In genomic region chr2:191835539-191836350, GRCh38 we compare ENCODE assay signal across 1 cellular context.
A peak's percentile ranks its signal among the peaks of the same experiment; 100 is the strongest.
TF ChIP-seq lines count a peak whose summit lies in the region.

No MANE protein-coding gene starts in this region.

TF ChIP-seq in K562, 482 proteins besides CTCF, POLR2A, EP300 and RAD21 (continued from another document and continues in another):
- TF ChIP-seq ARID3B (CRISPR knock-in tag; IDR thresholded peaks at IDR 0.05; ENCODE audit: borderline replicate concordance) (no peak), TEAD2 (tag; IDR thresholded peaks at IDR 0.05) (no peak), ZNF696 (CRISPR knock-in tag; conservative IDR thresholded peaks at IDR 0.05) (no peak), ZFPM2 (CRISPR knock-in tag; IDR thresholded peaks at IDR 0.05) (no peak), FOXA1 (IDR thresholded peaks at IDR 0.05; ENCODE audit: borderline replicate concordance) (no peak), SETDB1 (IDR thresholded peaks at IDR 0.05; ENCODE audit: low read length) (no peak), SMARCA5 (IDR thresholded peaks at IDR 0.05) (no peak), SIRT6 (IDR thresholded peaks at IDR 0.05; ENCODE audit: low read depth, low read length) (no peak), LARP7 (IDR thresholded peaks at IDR 0.05) (no peak), ZC3H8 (IDR thresholded peaks at IDR 0.05) (no peak), GTF2A2 (tag; IDR thresholded peaks at IDR 0.05) (no peak), HSF4 (CRISPR knock-in tag; IDR thresholded peaks at IDR 0.05; ENCODE audit: borderline replicate concordance) (no peak), CBFA2T3 (IDR thresholded peaks at IDR 0.05) (no peak; the same call in 1 of the 2 replicates), IRF2 (CRISPR knock-in tag; IDR thresholded peaks at IDR 0.05) (no peak), ZNF785 (CRISPR knock-in tag; IDR thresholded peaks at IDR 0.05) (no peak), ZNF639 (CRISPR knock-in tag; conservative IDR thresholded peaks at IDR 0.05 in 1 of 2, IDR thresholded peaks at IDR 0.05 in 1 of 2) (no peak; a peak in 1 of 4 replicates), MIER1 (IDR thresholded peaks at IDR 0.05; ENCODE audit: low read depth) (no peak), JUND (IDR thresholded peaks at IDR 0.05; ENCODE audit: borderline replicate concordance, low read depth, low read length) (peak; percentile 42; the same call in 1 of the 2 replicates), JUND (tag; IDR thresholded peaks at IDR 0.05; ENCODE audit: borderline replicate concordance, low read depth, low read length) (no peak; the same call in 2 of the 3 replicates), TBP (optimal IDR thresholded peaks at IDR 0.05; ENCODE audit: low read depth, low read length) (no peak), ZNF79 (CRISPR knock-in tag; IDR thresholded peaks at IDR 0.05; ENCODE audit: low read depth) (no peak), MCM2 (IDR thresholded peaks at IDR 0.05; ENCODE audit: low read depth) (no peak), EP400 (IDR thresholded peaks at IDR 0.05) (no peak; the same call in 1 of the 2 replicates), RBM25 (IDR thresholded peaks at IDR 0.05; ENCODE audit: low read depth, low read length, severe bottlenecking) (no peak), CBX1 (IDR thresholded peaks at IDR 0.05; ENCODE audit: low read depth) (0 out of 2 replicates have a peak, but pooled peaks have one; percentile 17), ZBTB8A (IDR thresholded peaks at IDR 0.05; ENCODE audit: partially characterized antibody) (no peak), MAFK (IDR thresholded peaks at IDR 0.05; ENCODE audit: low read length) (no peak), PTTG1 (tag; IDR thresholded peaks at IDR 0.05; ENCODE audit: low read depth) (no peak), ZNF121 (CRISPR knock-in tag; conservative IDR thresholded peaks at IDR 0.05) (no peak), NFIC (IDR thresholded peaks at IDR 0.05) (0 out of 2 replicates have a peak, but pooled peaks have one; percentile 17), L3MBTL2 (IDR thresholded peaks at IDR 0.05) (no peak), GATAD2A (IDR thresholded peaks at IDR 0.05) (peak; percentile 69; the same call in 1 of the 2 replicates), ZNF12 (CRISPR knock-in tag; IDR thresholded peaks at IDR 0.05) (no peak), ZBED1 (IDR thresholded peaks at IDR 0.05) (no peak), ARID3A (IDR thresholded peaks at IDR 0.05; ENCODE audit: borderline replicate concordance, low read depth, low read length) (no peak), ZEB2 (IDR thresholded peaks at IDR 0.05) (0 out of 2 replicates have a peak, but pooled peaks have one; percentile 48), SRSF9 (IDR thresholded peaks at IDR 0.05; ENCODE audit: borderline replicate concordance, low read depth, low read length) (no peak), ZBTB12 (CRISPR knock-in tag; IDR thresholded peaks at IDR 0.05) (no peak), PRMT5 (CRISPR knock-in tag; IDR thresholded peaks at IDR 0.05) (no peak), ZNF124 (CRISPR knock-in tag; IDR thresholded peaks at IDR 0.05) (no peak), KDM2B (CRISPR knock-in tag; IDR thresholded peaks at IDR 0.05) (no peak), ZNF253 (CRISPR knock-in tag; conservative IDR thresholded peaks at IDR 0.05) (no peak), PHB (CRISPR knock-in tag; IDR thresholded peaks at IDR 0.05) (no peak), ERF (CRISPR knock-in tag; IDR thresholded peaks at IDR 0.05) (no peak), KDM5B (IDR thresholded peaks at IDR 0.05; ENCODE audit: insufficient replicate concordance, low read depth, low read length) (peak; percentile 62), TAL1 (IDR thresholded peaks at IDR 0.05) (no peak), SP1 (CRISPR knock-in tag; IDR thresholded peaks at IDR 0.05) (no peak), ZKSCAN1 (IDR thresholded peaks at IDR 0.05; ENCODE audit: low read depth, low read length) (no peak), FIP1L1 (IDR thresholded peaks at IDR 0.05; ENCODE audit: low read depth, low read length, poor library complexity, severe bottlenecking) (no peak), TRIM25 (IDR thresholded peaks at IDR 0.05; ENCODE audit: borderline replicate concordance) (no peak), BRD4 (IDR thresholded peaks at IDR 0.05) (peak; percentile 47; the same call in 1 of the 2 replicates)
- TF ChIP-seq, protein P1, sequence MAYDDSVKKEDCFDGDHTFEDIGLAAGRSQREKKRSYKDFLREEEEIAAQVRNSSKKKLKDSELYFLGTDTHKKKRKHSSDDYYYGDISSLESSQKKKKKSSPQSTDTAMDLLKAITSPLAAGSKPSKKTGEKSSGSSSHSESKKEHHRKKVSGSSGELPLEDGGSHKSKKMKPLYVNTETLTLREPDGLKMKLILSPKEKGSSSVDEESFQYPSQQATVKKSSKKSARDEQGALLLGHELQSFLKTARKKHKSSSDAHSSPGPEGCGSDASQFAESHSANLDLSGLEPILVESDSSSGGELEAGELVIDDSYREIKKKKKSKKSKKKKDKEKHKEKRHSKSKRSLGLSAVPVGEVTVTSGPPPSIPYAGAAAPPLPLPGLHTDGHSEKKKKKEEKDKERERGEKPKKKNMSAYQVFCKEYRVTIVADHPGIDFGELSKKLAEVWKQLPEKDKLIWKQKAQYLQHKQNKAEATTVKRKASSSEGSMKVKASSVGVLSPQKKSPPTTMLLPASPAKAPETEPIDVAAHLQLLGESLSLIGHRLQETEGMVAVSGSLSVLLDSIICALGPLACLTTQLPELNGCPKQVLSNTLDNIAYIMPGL (CRISPR knock-in tag; IDR thresholded peaks at IDR 0.05) = no peak
- TF ChIP-seq, protein P2, sequence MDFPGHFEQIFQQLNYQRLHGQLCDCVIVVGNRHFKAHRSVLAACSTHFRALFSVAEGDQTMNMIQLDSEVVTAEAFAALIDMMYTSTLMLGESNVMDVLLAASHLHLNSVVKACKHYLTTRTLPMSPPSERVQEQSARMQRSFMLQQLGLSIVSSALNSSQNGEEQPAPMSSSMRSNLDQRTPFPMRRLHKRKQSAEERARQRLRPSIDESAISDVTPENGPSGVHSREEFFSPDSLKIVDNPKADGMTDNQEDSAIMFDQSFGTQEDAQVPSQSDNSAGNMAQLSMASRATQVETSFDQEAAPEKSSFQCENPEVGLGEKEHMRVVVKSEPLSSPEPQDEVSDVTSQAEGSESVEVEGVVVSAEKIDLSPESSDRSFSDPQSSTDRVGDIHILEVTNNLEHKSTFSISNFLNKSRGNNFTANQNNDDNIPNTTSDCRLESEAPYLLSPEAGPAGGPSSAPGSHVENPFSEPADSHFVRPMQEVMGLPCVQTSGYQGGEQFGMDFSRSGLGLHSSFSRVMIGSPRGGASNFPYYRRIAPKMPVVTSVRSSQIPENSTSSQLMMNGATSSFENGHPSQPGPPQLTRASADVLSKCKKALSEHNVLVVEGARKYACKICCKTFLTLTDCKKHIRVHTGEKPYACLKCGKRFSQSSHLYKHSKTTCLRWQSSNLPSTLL (IDR thresholded peaks at IDR 0.05) = no peak
- TF ChIP-seq, protein P3, sequence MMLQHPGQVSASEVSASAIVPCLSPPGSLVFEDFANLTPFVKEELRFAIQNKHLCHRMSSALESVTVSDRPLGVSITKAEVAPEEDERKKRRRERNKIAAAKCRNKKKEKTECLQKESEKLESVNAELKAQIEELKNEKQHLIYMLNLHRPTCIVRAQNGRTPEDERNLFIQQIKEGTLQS (IDR thresholded peaks at IDR 0.05) = no peak
- TF ChIP-seq, protein P3 (CRISPR knock-in tag; conservative IDR thresholded peaks at IDR 0.05) = no peak
- TF ChIP-seq, protein P4, sequence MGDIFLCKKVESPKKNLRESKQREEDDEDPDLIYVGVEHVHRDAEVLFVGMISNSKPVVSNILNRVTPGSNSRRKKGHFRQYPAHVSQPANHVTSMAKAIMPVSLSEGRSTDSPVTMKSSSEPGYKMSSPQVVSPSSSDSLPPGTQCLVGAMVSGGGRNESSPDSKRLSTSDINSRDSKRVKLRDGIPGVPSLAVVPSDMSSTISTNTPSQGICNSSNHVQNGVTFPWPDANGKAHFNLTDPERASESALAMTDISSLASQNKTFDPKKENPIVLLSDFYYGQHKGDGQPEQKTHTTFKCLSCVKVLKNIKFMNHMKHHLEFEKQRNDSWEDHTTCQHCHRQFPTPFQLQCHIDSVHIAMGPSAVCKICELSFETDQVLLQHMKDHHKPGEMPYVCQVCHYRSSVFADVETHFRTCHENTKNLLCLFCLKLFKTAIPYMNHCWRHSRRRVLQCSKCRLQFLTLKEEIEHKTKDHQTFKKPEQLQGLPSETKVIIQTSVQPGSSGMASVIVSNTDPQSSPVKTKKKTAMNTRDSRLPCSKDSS (IDR thresholded peaks at IDR 0.05; ENCODE audit: low read depth, partially characterized antibody) = no peak
- TF ChIP-seq, protein P5, sequence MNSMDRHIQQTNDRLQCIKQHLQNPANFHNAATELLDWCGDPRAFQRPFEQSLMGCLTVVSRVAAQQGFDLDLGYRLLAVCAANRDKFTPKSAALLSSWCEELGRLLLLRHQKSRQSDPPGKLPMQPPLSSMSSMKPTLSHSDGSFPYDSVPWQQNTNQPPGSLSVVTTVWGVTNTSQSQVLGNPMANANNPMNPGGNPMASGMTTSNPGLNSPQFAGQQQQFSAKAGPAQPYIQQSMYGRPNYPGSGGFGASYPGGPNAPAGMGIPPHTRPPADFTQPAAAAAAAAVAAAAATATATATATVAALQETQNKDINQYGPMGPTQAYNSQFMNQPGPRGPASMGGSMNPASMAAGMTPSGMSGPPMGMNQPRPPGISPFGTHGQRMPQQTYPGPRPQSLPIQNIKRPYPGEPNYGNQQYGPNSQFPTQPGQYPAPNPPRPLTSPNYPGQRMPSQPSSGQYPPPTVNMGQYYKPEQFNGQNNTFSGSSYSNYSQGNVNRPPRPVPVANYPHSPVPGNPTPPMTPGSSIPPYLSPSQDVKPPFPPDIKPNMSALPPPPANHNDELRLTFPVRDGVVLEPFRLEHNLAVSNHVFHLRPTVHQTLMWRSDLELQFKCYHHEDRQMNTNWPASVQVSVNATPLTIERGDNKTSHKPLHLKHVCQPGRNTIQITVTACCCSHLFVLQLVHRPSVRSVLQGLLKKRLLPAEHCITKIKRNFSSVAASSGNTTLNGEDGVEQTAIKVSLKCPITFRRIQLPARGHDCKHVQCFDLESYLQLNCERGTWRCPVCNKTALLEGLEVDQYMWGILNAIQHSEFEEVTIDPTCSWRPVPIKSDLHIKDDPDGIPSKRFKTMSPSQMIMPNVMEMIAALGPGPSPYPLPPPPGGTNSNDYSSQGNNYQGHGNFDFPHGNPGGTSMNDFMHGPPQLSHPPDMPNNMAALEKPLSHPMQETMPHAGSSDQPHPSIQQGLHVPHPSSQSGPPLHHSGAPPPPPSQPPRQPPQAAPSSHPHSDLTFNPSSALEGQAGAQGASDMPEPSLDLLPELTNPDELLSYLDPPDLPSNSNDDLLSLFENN (IDR thresholded peaks at IDR 0.05; ENCODE audit: low read depth in 2 of 2, low read length in 2 of 2) = no peak
